In the genomic region with DNA sequence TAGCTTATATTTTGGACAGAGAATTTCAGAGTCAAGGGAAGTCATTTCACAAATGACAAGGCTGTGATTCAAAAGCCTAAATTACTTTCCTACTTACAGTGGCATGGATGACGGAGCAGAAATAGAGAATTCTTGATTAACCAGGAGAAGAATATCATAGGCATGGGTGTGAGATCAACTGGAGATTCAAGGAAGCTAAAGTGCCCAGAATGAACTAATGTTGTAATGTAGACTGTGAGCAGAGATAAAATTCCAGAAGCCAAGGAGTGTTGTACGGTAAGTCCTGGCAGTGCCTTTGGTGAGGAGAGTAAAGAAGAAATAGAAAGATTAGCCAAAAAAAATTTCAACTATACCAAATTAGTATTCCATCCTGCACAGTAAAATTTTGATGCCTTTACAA, we compare ENCODE assay signal across 15 cellular contexts.
DNase-seq lines count a peak whose midpoint lies in the region; ATAC-seq and TF ChIP-seq lines count a peak whose summit lies in the region.
"Had no signal": no experiment of that assay in that cellular context is flagged by ENCODE, and none has a peak within 500 bp of the region (broad histone marks: within the 10 kb centered on the region; RNA-seq: fewer than 3 reads in every experiment).

No MANE protein-coding gene starts in this region.

- no peaks in the 10 kb centered on the region for H3K9me3 ChIP-seq in adipocyte (ENCODE audit: control insufficient read depth, low read length)
- H3K9me3 ChIP-seq: pancreas, transverse colon had no signal

- H3K36me3 Mint-ChIP-seq in WTC11 = no peaks in the 10 kb centered on the region

- peak; percentile 30 for ATAC-seq in left ventricle myocardium superior
- no peak for ATAC-seq in WTC11
- no peak for ATAC-seq in HG02973 (IDR thresholded peaks at IDR 0.05; ENCODE audit: unreplicated experiment)
- ATAC-seq: pancreas had no signal

- DNase-seq in AG10803 (ENCODE audit: low read depth) (peak; percentile 13), adipocyte (ENCODE audit: low read depth) (no peak), left ventricle myocardium superior (no peak), renal cortical epithelial cell (ENCODE audit: low read depth) (peak; percentile 17), WTC11 (ENCODE audit: low spot score) (no peak), Kasumi-1 (lab: John Stamatoyannopoulos, UW) (no peak)
- no peak for DNase-seq in activated CD4-positive, alpha-beta T cell treated with anti-CD3 and anti-CD28 coated beads for 48 hours
- DNase-seq: activated CD8-positive, alpha-beta memory T cell treated with anti-CD3 and anti-CD28 coated beads for 24 hours; COR-L47; mesendoderm; NCI-H1436 treated with DMSO at 0.1 percent for 48 hours; pancreas; transverse colon had no signal

- POLR2A ChIA-PET in WTC11 (lab: Charles Lee) = no interaction called here

- TF ChIP-seq CTCF in AG10803 (conservative IDR thresholded peaks at IDR 0.05; ENCODE audit: low read length) (no peak), WTC11 (IDR thresholded peaks at IDR 0.05) (no peak)

- H3K9ac ChIP-seq in adipocyte (ENCODE audit: low read length) = peak overlapping the region; percentile 16
- H3K9ac ChIP-seq: KMS-11 had no signal

- no peaks in the 10 kb centered on the region for H3K27me3 ChIP-seq in adipocyte (replicated peaks; ENCODE audit: control insufficient read depth, insufficient read depth, low read length)
- H3K27me3 ChIP-seq: pancreas, transverse colon had no signal

- no peaks in the 10 kb centered on the region for H3K27me3 Mint-ChIP-seq in WTC11 (ENCODE audit: low read depth)

- no peaks in the 10 kb centered on the region for H3K36me3 ChIP-seq in adipocyte (ENCODE audit: control insufficient read depth, insufficient read depth, low read length, severe bottlenecking)
- H3K36me3 ChIP-seq: pancreas, transverse colon had no signal

- CTCF ChIA-PET in WTC11 (lab: Charles Lee) = no interaction called here

- H3K27ac Mint-ChIP-seq in WTC11 = no peak overlapping the region

- H3K4me3 ChIP-seq in AG10803 (ENCODE audit: low read length) (peak overlapping the region; percentile 48), adipocyte (ENCODE audit: low read length) (peak overlapping the region; percentile 59)
- H3K4me3 ChIP-seq: pancreas, transverse colon had no signal

- H3K4me1 Mint-ChIP-seq in WTC11 = no peaks in the 10 kb centered on the region

- peaks cover 21% of the 10 kb centered on the region for H3K4me1 ChIP-seq in adipocyte (ENCODE audit: control insufficient read depth, insufficient read depth, low read length)

- no peaks in the 10 kb centered on the region for H3K9me3 Mint-ChIP-seq in WTC11

- no peak overlapping the region for H3K4me3 Mint-ChIP-seq in WTC11

- intact Hi-C loops in left ventricle myocardium superior (cut with micrococcal nuclease) = no loop called here

TF ChIP-seq in WTC11, 78 proteins besides CTCF, POLR2A, EP300 and RAD21:
- TF ChIP-seq ATF6 (CRISPR knock-in tag; IDR thresholded peaks at IDR 0.05) (no peak), ZBTB21 (CRISPR knock-in tag; IDR thresholded peaks at IDR 0.05; ENCODE audit: borderline replicate concordance) (no peak), NR1H2 (CRISPR knock-in tag; IDR thresholded peaks at IDR 0.05) (no peak), ZNF281 (CRISPR knock-in tag; IDR thresholded peaks at IDR 0.05) (no peak), ZNF121 (CRISPR knock-in tag; IDR thresholded peaks at IDR 0.05) (no peak), ZNF219 (CRISPR knock-in tag; IDR thresholded peaks at IDR 0.05; ENCODE audit: borderline replicate concordance) (no peak), ESRRA (CRISPR knock-in tag; IDR thresholded peaks at IDR 0.05; ENCODE audit: borderline replicate concordance) (no peak)

Comparison
In these comparisons a context has a peak if more than half of its experiments do, and no peak if none do; other contexts are left out.
1. DNase-seq: peak in AG10803 (single experiment) and renal cortical epithelial cell (single experiment); none in adipocyte (single experiment), left ventricle myocardium superior (single experiment), WTC11 (single experiment), Kasumi-1 (0 of 2) and activated CD4-positive, alpha-beta T cell treated with anti-CD3 and anti-CD28 coated beads for 48 hours (single experiment).